Comparison of ENCODE assay signal across 8 cellular contexts in the genomic region with DNA sequence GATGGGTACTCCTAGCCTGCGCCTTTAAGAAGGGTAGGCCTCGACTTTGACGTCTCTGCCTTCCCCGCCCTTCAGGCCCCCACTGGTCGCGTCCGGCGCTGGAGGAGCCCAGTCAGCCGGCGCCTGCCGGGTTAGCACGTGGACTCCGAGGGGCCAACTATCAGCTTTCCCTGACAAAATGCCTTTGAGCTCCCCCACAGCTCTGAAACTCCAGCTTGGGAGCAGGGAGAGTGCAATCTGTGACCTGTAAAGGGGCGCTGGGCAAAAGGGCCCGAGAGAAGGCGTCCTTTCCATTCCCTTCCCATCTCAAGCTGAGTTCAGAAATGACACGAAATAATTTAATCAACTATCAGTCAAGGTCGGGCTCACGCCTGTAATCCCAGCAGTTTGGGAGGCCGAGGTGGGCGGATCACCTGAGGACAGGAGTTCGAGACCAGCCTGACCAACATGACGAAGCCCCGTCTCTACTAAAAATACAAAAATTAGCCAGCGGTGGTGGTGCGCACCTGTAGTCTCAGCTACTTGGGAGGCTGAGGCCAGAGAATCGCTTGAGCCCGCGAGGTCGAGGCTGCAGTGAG. TPM values are rescaled to one million over a fixed set of nuclear protein-coding genes. Genes with fewer than 3 reads are reported as not detected.
A peak's percentile ranks its signal among the peaks of the same experiment; 100 is the strongest.
DNase-seq lines count a peak whose midpoint lies in the region; ATAC-seq and TF ChIP-seq lines count a peak whose summit lies in the region.

No MANE protein-coding gene starts in this region.

- peak; percentile 83 for DNase-seq in NCI-H1436 treated with DMSO at 0.1 percent for 48 hours (lab: John Stamatoyannopoulos, UW)
- peak; percentile 89 for DNase-seq in activated naive CD8-positive, alpha-beta T cell treated with anti-CD3 and anti-CD28 coated beads, Interleukin-2, amount 10 ng/mL, durations not matched to agents 7 days and 5 days
- DNase-seq in cardiac muscle cell (ENCODE audit: low read depth in 1 of 2, low spot score in 1 of 2), result peak; percentile 97 to 99
- DNase-seq in psoas muscle, result peak; percentile 97 to 98
- DNase-seq in upper lobe of right lung, result peak; percentile 98

- POLR2A ChIA-PET in activated naive CD8-positive, alpha-beta T cell treated with anti-CD3 and anti-CD28 coated beads, Interleukin-2, amount 10 ng/mL, durations not matched to agents 7 days and 5 days (lab: Charles Lee), result interaction anchor here (0.6 to 3.8 kb wide), 11 partner anchors 99 to 203 kb away, joined by 3 to 38 read pairs (median 5); partner anchors contain the start of genes ATXN7L3, HDAC5, TMUB2 and UBTF

- peak overlapping the region; percentile 90 for H3K4me3 Mint-ChIP-seq in activated naive CD8-positive, alpha-beta T cell treated with anti-CD3 and anti-CD28 coated beads, Interleukin-2, amount 10 ng/mL, durations not matched to agents 7 days and 5 days

- ATAC-seq in HG02588 (IDR thresholded peaks at IDR 0.05; ENCODE audit: unreplicated experiment), result peak; percentile 37
- ATAC-seq in activated naive CD8-positive, alpha-beta T cell treated with anti-CD3 and anti-CD28 coated beads, Interleukin-2, amount 10 ng/mL, durations not matched to agents 7 days and 5 days (ENCODE audit: low read depth), result peak; percentile 73
- ATAC-seq in psoas muscle, result peak; percentile 82 to 88 (median 86)
- ATAC-seq in upper lobe of right lung, result peak; percentile 87

- no peaks in the 10 kb centered on the region for H3K9me3 Mint-ChIP-seq in activated naive CD8-positive, alpha-beta T cell treated with anti-CD3 and anti-CD28 coated beads, Interleukin-2, amount 10 ng/mL, durations not matched to agents 7 days and 5 days

- H3K4me3 ChIP-seq in SU-DHL-6 (ENCODE audit: insufficient read depth, low read length, poor library complexity, severe bottlenecking) (peak overlapping the region; percentile 42), cardiac muscle cell (no peak overlapping the region), psoas muscle (peak overlapping the region; percentile 28), upper lobe of right lung (peak overlapping the region; percentile 25)

- no peaks in the 10 kb centered on the region for H3K9me3 ChIP-seq in ES-I3 (ENCODE audit: control insufficient read depth, insufficient read depth, low read length)
- no peaks in the 10 kb centered on the region for H3K9me3 ChIP-seq in SU-DHL-6 (ENCODE audit: insufficient read depth, low read length)
- no peaks in the 10 kb centered on the region for H3K9me3 ChIP-seq in cardiac muscle cell (ENCODE audit: low read depth)
- no peaks in the 10 kb centered on the region for H3K9me3 ChIP-seq in psoas muscle
- no peaks in the 10 kb centered on the region for H3K9me3 ChIP-seq in upper lobe of right lung

- peaks cover 9% of the 10 kb centered on the region for H3K79me2 ChIP-seq in SU-DHL-6 (ENCODE audit: insufficient read depth, low read length)

- no peaks in the 10 kb centered on the region for H3K9me2 ChIP-seq in SU-DHL-6 (replicated peaks; ENCODE audit: insufficient read depth, low read length)

- H3F3A ChIP-seq in SU-DHL-6 (ENCODE audit: insufficient read depth), result peaks cover 26% of the 10 kb centered on the region

- no peak overlapping the region for H2AFZ ChIP-seq in SU-DHL-6 (ENCODE audit: low read depth, low read length, severe bottlenecking)

- H3K27ac ChIP-seq in SU-DHL-6 (ENCODE audit: low read depth, low read length) (peak overlapping the region; percentile 4; the same call in 1 of the 2 replicates), cardiac muscle cell (no peak overlapping the region), psoas muscle (peak overlapping the region; percentile 43), upper lobe of right lung (no peak overlapping the region)

- TF ChIP-seq CTCF in SU-DHL-6 (IDR thresholded peaks at IDR 0.05; ENCODE audit: insufficient read depth, low read length, poor library complexity, severe bottlenecking) (no peak), cardiac muscle cell (IDR thresholded peaks at IDR 0.05; ENCODE audit: low read depth, low read length) (no peak), psoas muscle (IDR thresholded peaks at IDR 0.05) (no peak), upper lobe of right lung (IDR thresholded peaks at IDR 0.05) (no peak)

- no peaks in the 10 kb centered on the region for H4K20me1 ChIP-seq in SU-DHL-6 (ENCODE audit: low read depth, low read length)

- H3K36me3 ChIP-seq in ES-I3 (ENCODE audit: insufficient read depth, low read length) (peaks cover 4% of the 10 kb centered on the region; the same call in 1 of the 2 replicates), SU-DHL-6 (ENCODE audit: low read length) (no peaks in the 10 kb centered on the region), cardiac muscle cell (no peaks in the 10 kb centered on the region), psoas muscle (ENCODE audit: insufficient read depth in 1 of 2, low read depth in 1 of 2) (peaks cover 0 to 7% of the 10 kb centered on the region in 2 donors), upper lobe of right lung (peaks cover 6% of the 10 kb centered on the region)

- 22 to 26% (median 23%) methylated on average over 28 to 30 of the region's 30 CpGs for WGBS in psoas muscle, 3 donors

- H3K27me3 Mint-ChIP-seq in activated naive CD8-positive, alpha-beta T cell treated with anti-CD3 and anti-CD28 coated beads, Interleukin-2, amount 10 ng/mL, durations not matched to agents 7 days and 5 days, result no peaks in the 10 kb centered on the region

- intact Hi-C loops in psoas muscle (cut with DNase I), result loop anchor here in 1 of 2 donors (5.0 kb wide), 1 partner anchor 115 kb away; no protein-coding TSS in a partner anchor
- intact Hi-C loops in upper lobe of right lung (cut with DNase I), result no loop called here

- peak overlapping the region; percentile 47; the same call in 1 of the 2 replicates for H3K9ac ChIP-seq in ES-I3 (ENCODE audit: low read depth, low read length)
- peak overlapping the region; percentile 76; the same call in 1 of the 2 replicates for H3K9ac ChIP-seq in SU-DHL-6 (ENCODE audit: low read length)

- H3K27me3 ChIP-seq in SU-DHL-6 (ENCODE audit: low read length), result no peaks in the 10 kb centered on the region
- no peaks in the 10 kb centered on the region for H3K27me3 ChIP-seq in cardiac muscle cell
- H3K27me3 ChIP-seq in psoas muscle (ENCODE audit: insufficient read depth in 3 of 3, low read length in 2 of 3), result no peaks in the 10 kb centered on the region
- no peaks in the 10 kb centered on the region for H3K27me3 ChIP-seq in upper lobe of right lung

- H3K4me1 Mint-ChIP-seq in activated naive CD8-positive, alpha-beta T cell treated with anti-CD3 and anti-CD28 coated beads, Interleukin-2, amount 10 ng/mL, durations not matched to agents 7 days and 5 days, result peaks cover 27% of the 10 kb centered on the region

- peak overlapping the region; percentile 51 for H3K4me2 ChIP-seq in SU-DHL-6 (ENCODE audit: low read depth, low read length, poor library complexity, severe bottlenecking)

- no peaks in the 10 kb centered on the region for H3K36me3 Mint-ChIP-seq in activated naive CD8-positive, alpha-beta T cell treated with anti-CD3 and anti-CD28 coated beads, Interleukin-2, amount 10 ng/mL, durations not matched to agents 7 days and 5 days

- peak overlapping the region; percentile 84 for H3K27ac Mint-ChIP-seq in activated naive CD8-positive, alpha-beta T cell treated with anti-CD3 and anti-CD28 coated beads, Interleukin-2, amount 10 ng/mL, durations not matched to agents 7 days and 5 days

- no peaks in the 10 kb centered on the region for H3K4me1 ChIP-seq in ES-I3 (ENCODE audit: insufficient read depth, low read length)
- no peaks in the 10 kb centered on the region for H3K4me1 ChIP-seq in cardiac muscle cell (ENCODE audit: low read depth)
- H3K4me1 ChIP-seq in psoas muscle, result peaks cover 16% of the 10 kb centered on the region
- peaks cover 17% of the 10 kb centered on the region for H3K4me1 ChIP-seq in upper lobe of right lung

RNA-seq across cellular contexts. Expression of gene SLC25A39, which starts 2.3 kb away (rescaled TPM):
- 100 to 1,000 TPM; 104 to 117 TPM for total RNA-seq in activated naive CD8-positive, alpha-beta T cell treated with anti-CD3 and anti-CD28 coated beads, Interleukin-2, amount 10 ng/mL, durations not matched to agents 7 days and 5 days
- total RNA-seq in cardiac muscle cell (228 and 243 TPM in 2 replicates), psoas muscle (10 to 100 TPM; 36.4 to 57.8 (median 41.0) TPM), upper lobe of right lung (76.8 TPM)
- polyA plus RNA-seq in cardiac muscle cell (252 and 284 TPM in 2 replicates), psoas muscle (10 to 100 TPM; 37.1 to 79.3 (median 42.4) TPM)

RNA-seq across cellular contexts. Expression of gene GRN, which starts 18.1 kb away (rescaled TPM):
- 10 to 100 TPM; 53.5 to 58.8 TPM for total RNA-seq in activated naive CD8-positive, alpha-beta T cell treated with anti-CD3 and anti-CD28 coated beads, Interleukin-2, amount 10 ng/mL, durations not matched to agents 7 days and 5 days
- total RNA-seq in cardiac muscle cell, result 274 and 275 TPM in 2 replicates
- polyA plus RNA-seq in cardiac muscle cell, result 353 and 377 TPM in 2 replicates
- 10 to 100 TPM; 37.2 to 61.0 (median 58.6) TPM for total RNA-seq in psoas muscle
- polyA plus RNA-seq in psoas muscle, result 10 to 100 TPM; 30.8 to 44.4 (median 31.6) TPM
- total RNA-seq in upper lobe of right lung, result 722 TPM

RNA-seq across cellular contexts. Expression of gene RUNDC3A, which starts 18.6 kb away (rescaled TPM):
- total RNA-seq in activated naive CD8-positive, alpha-beta T cell treated with anti-CD3 and anti-CD28 coated beads, Interleukin-2, amount 10 ng/mL, durations not matched to agents 7 days and 5 days, result under 1 TPM in 1 of 2 experiments, not detected in 1; 0.50 TPM
- total RNA-seq in cardiac muscle cell, result 2.3 and 5.8 TPM in 2 replicates
- 0.99 and 1.9 TPM in 2 replicates for polyA plus RNA-seq in cardiac muscle cell
- under 1 TPM in 1 of 4 donors, not detected in 3; 0.39 TPM for total RNA-seq in psoas muscle
- polyA plus RNA-seq in psoas muscle, result under 1 TPM; 0.09 to 0.21 (median 0.11) TPM
- 0.32 TPM for total RNA-seq in upper lobe of right lung

RNA-seq across cellular contexts. Expression of gene FAM171A2, which starts 36.7 kb away (rescaled TPM):
- total RNA-seq in activated naive CD8-positive, alpha-beta T cell treated with anti-CD3 and anti-CD28 coated beads, Interleukin-2, amount 10 ng/mL, durations not matched to agents 7 days and 5 days, result under 1 TPM; 0.37 to 0.69 TPM
- total RNA-seq in cardiac muscle cell (45.1 and 49.5 TPM in 2 replicates), psoas muscle (under 1 TPM; 0.11 to 0.22 (median 0.20) TPM), upper lobe of right lung (1.8 TPM)
- polyA plus RNA-seq in cardiac muscle cell (38.6 and 43.2 TPM in 2 replicates), psoas muscle (under 1 TPM; 0.06 to 0.23 (median 0.08) TPM)

RNA-seq across cellular contexts. Expression of gene SLC4A1, which starts 59.0 kb away (rescaled TPM):
- total RNA-seq in activated naive CD8-positive, alpha-beta T cell treated with anti-CD3 and anti-CD28 coated beads, Interleukin-2, amount 10 ng/mL, durations not matched to agents 7 days and 5 days, result not detected
- not detected in 2 replicates for total RNA-seq in cardiac muscle cell
- not detected in 2 replicates for polyA plus RNA-seq in cardiac muscle cell
- total RNA-seq in psoas muscle, result 1 to 10 TPM in 2 of 4 donors, under 1 TPM in 1, not detected in 1; 0.26 to 7.2 (median 2.2) TPM
- under 1 TPM in 1 of 3 donors, not detected in 2; 0.29 TPM for polyA plus RNA-seq in psoas muscle
- 0.43 TPM for total RNA-seq in upper lobe of right lung

Comparison
In these comparisons a context has a peak if more than half of its experiments do, and no peak if none do; other contexts are left out.
1. ATAC-seq: peak in every context shown above with its lines; median percentile 87 in upper lobe of right lung; 86 in psoas muscle; 73 in activated naive CD8-positive, alpha-beta T cell treated with anti-CD3 and anti-CD28 coated beads, Interleukin-2, amount 10 ng/mL, durations not matched to agents 7 days and 5 days; 37 in HG02588.
2. H3K27ac ChIP-seq: peak in SU-DHL-6 (single experiment) and psoas muscle (single experiment); none in cardiac muscle cell (single experiment) and upper lobe of right lung (single experiment).
3. Peak in every context shown above with its lines, with median percentiles within 50 percentile points of each other: DNase-seq.